10 cellular contexts compared by ENCODE assay signal in the genomic region with DNA sequence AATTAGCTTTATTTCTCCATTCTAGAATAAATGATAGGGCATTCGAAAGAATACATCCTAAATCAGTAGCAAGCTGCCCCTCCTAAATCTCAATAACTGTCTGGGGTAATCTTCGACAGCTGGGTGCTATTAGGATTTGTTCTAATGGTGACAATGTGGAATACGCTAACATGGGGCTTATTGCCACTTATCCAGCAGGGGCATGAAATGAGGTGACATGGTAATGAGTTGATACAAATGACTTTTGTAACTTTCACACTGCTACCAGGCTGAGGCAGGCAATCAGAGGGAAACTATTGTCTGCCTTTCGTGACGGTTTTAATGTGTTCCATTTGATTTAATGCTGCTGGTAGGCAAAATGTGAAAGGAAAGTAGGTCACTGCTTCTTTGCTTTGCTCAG.
"Had no signal": no experiment of that assay in that cellular context is flagged by ENCODE, and none has a peak within 500 bp of the region (broad histone marks: within the 10 kb centered on the region; RNA-seq: fewer than 3 reads in every experiment).

No MANE protein-coding gene starts in this region.

- ATAC-seq: activated T-helper 17 cell treated with anti-CD3 and anti-CD28 coated beads, Interleukin-2, amount 50 U/mL, for 72 hours; psoas muscle; sciatic nerve had no signal

- DNase-seq: activated CD4-positive, alpha-beta T cell treated with anti-CD3 and anti-CD28 coated beads, Interleukin-2, amount 50 U/mL, for 48 hours; activated naive CD4-positive, alpha-beta T cell treated with anti-CD3 and anti-CD28 coated beads for 36 hours; kidney glomerular epithelial cell; nephron progenitor cell; psoas muscle; spleen; T-helper 1 cell; upper lobe of left lung had no signal
